ENCODE assay signal across 1 cellular context in the genomic region with DNA sequence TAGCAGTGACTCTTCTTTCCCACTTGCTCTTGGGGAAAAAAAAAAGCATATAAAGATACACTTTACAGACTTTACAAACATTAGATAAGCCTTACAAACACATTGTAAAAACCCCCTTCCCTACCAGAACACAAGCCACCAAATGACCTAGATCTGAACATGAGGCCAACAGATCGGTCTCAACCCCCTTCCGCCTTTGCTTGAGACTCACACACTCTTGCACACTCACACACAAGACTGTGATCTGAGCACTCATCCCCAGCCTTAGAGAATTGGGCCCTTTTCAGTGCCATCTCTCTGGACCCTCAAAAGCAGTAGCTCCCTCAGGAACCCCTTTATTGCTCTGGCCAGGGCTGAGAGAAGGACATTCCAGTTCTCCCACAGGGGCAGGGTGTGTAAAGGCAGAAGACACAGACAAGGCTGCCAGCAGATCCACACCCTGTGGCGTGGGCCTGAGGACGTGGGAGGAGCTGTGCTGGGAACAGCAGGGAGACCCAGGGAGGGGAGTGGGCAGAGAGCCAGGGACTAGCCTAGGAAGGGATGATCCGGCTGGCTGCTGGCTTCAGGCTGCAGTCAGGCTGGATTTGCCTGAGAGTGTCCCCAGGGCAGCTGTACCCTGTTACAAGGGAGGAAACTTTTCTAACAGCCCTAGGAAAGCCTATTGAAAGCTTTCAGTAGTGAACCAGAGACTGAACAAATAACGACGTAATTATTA.
TF ChIP-seq lines count a peak whose summit lies in the region.

No MANE protein-coding gene starts in this region.

TF ChIP-seq in WTC11, 78 proteins besides CTCF, POLR2A, EP300 and RAD21 (continued from another document):
- TF ChIP-seq KAT7 (CRISPR knock-in tag; IDR thresholded peaks at IDR 0.05; ENCODE audit: borderline replicate concordance) (no peak), TP53 (CRISPR knock-in tag; IDR thresholded peaks at IDR 0.05) (no peak), NR1H2 (CRISPR knock-in tag; IDR thresholded peaks at IDR 0.05) (no peak), ZNF232 (CRISPR knock-in tag; IDR thresholded peaks at IDR 0.05) (no peak), ZNF263 (CRISPR knock-in tag; IDR thresholded peaks at IDR 0.05; ENCODE audit: low read depth) (no peak)
- TF ChIP-seq, protein P1, sequence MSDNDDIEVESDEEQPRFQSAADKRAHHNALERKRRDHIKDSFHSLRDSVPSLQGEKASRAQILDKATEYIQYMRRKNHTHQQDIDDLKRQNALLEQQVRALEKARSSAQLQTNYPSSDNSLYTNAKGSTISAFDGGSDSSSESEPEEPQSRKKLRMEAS (CRISPR knock-in tag; IDR thresholded peaks at IDR 0.05): no peak
- TF ChIP-seq, protein P2, sequence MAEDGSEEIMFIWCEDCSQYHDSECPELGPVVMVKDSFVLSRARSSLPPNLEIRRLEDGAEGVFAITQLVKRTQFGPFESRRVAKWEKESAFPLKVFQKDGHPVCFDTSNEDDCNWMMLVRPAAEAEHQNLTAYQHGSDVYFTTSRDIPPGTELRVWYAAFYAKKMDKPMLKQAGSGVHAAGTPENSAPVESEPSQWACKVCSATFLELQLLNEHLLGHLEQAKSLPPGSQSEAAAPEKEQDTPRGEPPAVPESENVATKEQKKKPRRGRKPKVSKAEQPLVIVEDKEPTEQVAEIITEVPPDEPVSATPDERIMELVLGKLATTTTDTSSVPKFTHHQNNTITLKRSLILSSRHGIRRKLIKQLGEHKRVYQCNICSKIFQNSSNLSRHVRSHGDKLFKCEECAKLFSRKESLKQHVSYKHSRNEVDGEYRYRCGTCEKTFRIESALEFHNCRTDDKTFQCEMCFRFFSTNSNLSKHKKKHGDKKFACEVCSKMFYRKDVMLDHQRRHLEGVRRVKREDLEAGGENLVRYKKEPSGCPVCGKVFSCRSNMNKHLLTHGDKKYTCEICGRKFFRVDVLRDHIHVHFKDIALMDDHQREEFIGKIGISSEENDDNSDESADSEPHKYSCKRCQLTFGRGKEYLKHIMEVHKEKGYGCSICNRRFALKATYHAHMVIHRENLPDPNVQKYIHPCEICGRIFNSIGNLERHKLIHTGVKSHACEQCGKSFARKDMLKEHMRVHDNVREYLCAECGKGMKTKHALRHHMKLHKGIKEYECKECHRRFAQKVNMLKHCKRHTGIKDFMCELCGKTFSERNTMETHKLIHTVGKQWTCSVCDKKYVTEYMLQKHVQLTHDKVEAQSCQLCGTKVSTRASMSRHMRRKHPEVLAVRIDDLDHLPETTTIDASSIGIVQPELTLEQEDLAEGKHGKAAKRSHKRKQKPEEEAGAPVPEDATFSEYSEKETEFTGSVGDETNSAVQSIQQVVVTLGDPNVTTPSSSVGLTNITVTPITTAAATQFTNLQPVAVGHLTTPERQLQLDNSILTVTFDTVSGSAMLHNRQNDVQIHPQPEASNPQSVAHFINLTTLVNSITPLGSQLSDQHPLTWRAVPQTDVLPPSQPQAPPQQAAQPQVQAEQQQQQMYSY (CRISPR knock-in tag; IDR thresholded peaks at IDR 0.05): no peak
TF ChIP-seq in WTC11: peak in this region for 0.
